14 cellular contexts compared by ENCODE assay signal in the genomic region with DNA sequence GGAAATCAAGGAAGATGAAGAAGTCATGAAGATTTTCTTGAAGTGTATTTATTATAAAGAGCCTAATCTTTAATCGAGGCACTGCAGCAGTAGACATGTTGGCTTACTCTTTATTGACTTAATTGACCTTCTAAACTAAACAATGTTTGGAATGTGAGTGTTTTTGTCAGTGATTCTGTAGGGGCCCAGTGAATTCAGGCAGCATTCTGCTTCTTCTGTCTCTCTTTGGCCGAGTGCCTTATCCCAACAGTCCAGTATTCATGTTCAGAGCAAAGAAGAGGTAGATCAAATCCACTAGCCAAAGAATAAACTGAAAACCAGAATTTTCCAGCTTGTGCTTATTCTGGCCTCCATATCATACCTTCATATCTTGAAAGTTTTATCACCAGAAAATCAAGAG. TPM values are rescaled to one million over a fixed set of nuclear protein-coding genes. Genes with fewer than 3 reads are reported as not detected.
DNase-seq lines count a peak whose midpoint lies in the region; ATAC-seq and TF ChIP-seq lines count a peak whose summit lies in the region.
"Had no signal": no experiment of that assay in that cellular context is flagged by ENCODE, and none has a peak within 500 bp of the region (broad histone marks: within the 10 kb centered on the region; RNA-seq: fewer than 3 reads in every experiment).

No MANE protein-coding gene starts in this region.

- TF ChIP-seq POLR2A in gastrocnemius medialis (IDR thresholded peaks at IDR 0.05) = no peak

- peaks cover 19% of the 10 kb centered on the region for H3K36me3 Mint-ChIP-seq in T-helper 2 cell treated with Interferon-gamma antibody and Interleukin-4, amounts not matched to agents 5 μg/mL and 100 μg/mL, for 36 hours (ENCODE audit: low read depth)

- TF ChIP-seq CTCF in gastrocnemius medialis (IDR thresholded peaks at IDR 0.05 in 4 of 5, conservative IDR thresholded peaks at IDR 0.05 in 1 of 5) (no peak), GM10266 (IDR thresholded peaks at IDR 0.05; ENCODE audit: control insufficient read depth, insufficient read depth, low read depth, missing control alignments) (no peak)

- in situ Hi-C loops in gastrocnemius medialis (cut with MboI; ENCODE audit: low sequenced_read_pairs in 4 of 4) = loop anchor here in 2 of 4 donors (10.0 to 25.0 kb wide), 2 partner anchors 253 to 261 kb away; partner anchors contain the start of gene MFGE8 (in 1 of the 2)

- H3K4me3 Mint-ChIP-seq in T-helper 2 cell treated with Interferon-gamma antibody and Interleukin-4, amounts not matched to agents 5 μg/mL and 100 μg/mL, for 36 hours = no peak overlapping the region
- H3K4me3 Mint-ChIP-seq: endodermal cell had no signal

- H3K4me1 Mint-ChIP-seq in T-helper 2 cell treated with Interferon-gamma antibody and Interleukin-4, amounts not matched to agents 5 μg/mL and 100 μg/mL, for 36 hours (ENCODE audit: low read depth) = peaks cover 17% of the 10 kb centered on the region

- no peaks in the 10 kb centered on the region for H3K9me3 Mint-ChIP-seq in T-helper 2 cell treated with Interferon-gamma antibody and Interleukin-4, amounts not matched to agents 5 μg/mL and 100 μg/mL, for 36 hours
- H3K9me3 Mint-ChIP-seq: endodermal cell had no signal

- H3K9ac ChIP-seq in iPS-20b (ENCODE audit: low read depth, low read length) = peak overlapping the region; percentile 22; the same call in 1 of the 2 replicates

- ATAC-seq in gastrocnemius medialis = no peak
- ATAC-seq in HG03571 (IDR thresholded peaks at IDR 0.05; ENCODE audit: unreplicated experiment) = no peak

- H3K36me3 ChIP-seq in SJSA1 (peaks cover 7% of the 10 kb centered on the region; the same call in 1 of the 2 replicates), iPS-20b (ENCODE audit: insufficient read depth, low read depth, low read length) (no peaks in the 10 kb centered on the region), gastrocnemius medialis (no peaks in the 10 kb centered on the region)

- H3K27ac ChIP-seq in SJSA1 (peak overlapping the region; percentile 13), iPS-20b (ENCODE audit: low read length) (no peak overlapping the region), gastrocnemius medialis (peak overlapping the region; percentile 79 to 95 (median 85))

- H3K27ac Mint-ChIP-seq in T-helper 2 cell treated with Interferon-gamma antibody and Interleukin-4, amounts not matched to agents 5 μg/mL and 100 μg/mL, for 36 hours = peak overlapping the region; percentile 7
- H3K27ac Mint-ChIP-seq: endodermal cell had no signal

- H3K9me3 ChIP-seq in SJSA1 (replicated peaks) = no peaks in the 10 kb centered on the region
- no peaks in the 10 kb centered on the region for H3K9me3 ChIP-seq in iPS-20b (ENCODE audit: insufficient read depth, low read depth, low read length)
- no peaks in the 10 kb centered on the region for H3K9me3 ChIP-seq in gastrocnemius medialis

- H3K27me3 ChIP-seq in SJSA1 (replicated peaks) (no peaks in the 10 kb centered on the region), iPS-20b (ENCODE audit: insufficient read depth, low read length) (no peaks in the 10 kb centered on the region), gastrocnemius medialis (no peaks in the 10 kb centered on the region)

- intact Hi-C loops in gastrocnemius medialis (cut with DNase I; ENCODE audit: low total_unique reads) = loop anchor here (5.0 kb wide), 1 partner anchor 63 kb away; no protein-coding TSS in a partner anchor

- H3K4me1 ChIP-seq in SJSA1 (replicated peaks) (peaks cover 41% of the 10 kb centered on the region), iPS-20b (ENCODE audit: insufficient read depth, low read length) (peaks cover 18% of the 10 kb centered on the region), gastrocnemius medialis (peaks cover 54 to 84% of the 10 kb centered on the region in 2 donors)

- DNase-seq in T-helper 2 cell treated with Interferon-gamma antibody and Interleukin-4, amounts not matched to agents 5 μg/mL and 100 μg/mL, for 36 hours (ENCODE audit: low spot score) = no peak
- no peak for DNase-seq in T-helper 2 cell
- peak in 1 of 2 experiments; percentile 32 for DNase-seq in SJSA1 (ENCODE audit: low read depth in 1 of 2, low spot score in 2 of 2)
- DNase-seq in gastrocnemius medialis = no peak
- DNase-seq in NCI-H146 (lab: John Stamatoyannopoulos, UW) = no peak
- DNase-seq in GM10266 (ENCODE audit: extremely low spot score) = no peak
- DNase-seq: 8988T, activated T-cell treated with anti-CD3 and anti-CD28 coated beads for 4 hours, COR-L47, endodermal cell, H7 had no signal

- H3K4me3 ChIP-seq in SJSA1 = no peak overlapping the region
- no peak overlapping the region for H3K4me3 ChIP-seq in iPS-20b (ENCODE audit: low read length)
- H3K4me3 ChIP-seq in gastrocnemius medialis = no peak overlapping the region

- H3K27me3 Mint-ChIP-seq in T-helper 2 cell treated with Interferon-gamma antibody and Interleukin-4, amounts not matched to agents 5 μg/mL and 100 μg/mL, for 36 hours (ENCODE audit: low read depth) = no peaks in the 10 kb centered on the region

RNA-seq across cellular contexts. Expression of gene RLBP1, which starts 55.7 kb away (rescaled TPM):
- 0.16 TPM in 1 of 2 replicates, not detected in the other for total RNA-seq in SJSA1 (2014; rRNA removed; shearing (Covaris generic))
- total RNA-seq in gastrocnemius medialis = not detected
- total RNA-seq: endodermal cell, H7, kidney epithelial cell had no signal
